In genomic region chr2:135829420-135829983, GRCh38 we compare ENCODE assay signal across 24 cellular contexts. TPM values are rescaled to one million over a fixed set of nuclear protein-coding genes. Genes with fewer than 3 reads are reported as not detected.
A peak's percentile ranks its signal among the peaks of the same experiment; 100 is the strongest.
DNase-seq lines count a peak whose midpoint lies in the region; TF ChIP-seq lines count a peak whose summit lies in the region.
"Had no signal": no experiment of that assay in that cellular context is flagged by ENCODE, and none has a peak within 500 bp of the region (broad histone marks: within the 10 kb centered on the region; RNA-seq: fewer than 3 reads in every experiment).

No MANE protein-coding gene starts in this region.

- DNase-seq in DMS 273 (lab: John Stamatoyannopoulos, UW; ENCODE audit: unreplicated experiment) (peak; percentile 31), DMS 273 treated with DMSO at 0.1 percent for 48 hours (lab: John Stamatoyannopoulos, UW) (no peak), NCI-H1930 (lab: John Stamatoyannopoulos, UW) (peak; percentile 5 to 31), NCI-H69 (lab: John Stamatoyannopoulos, UW) (peak; percentile 92), left kidney (ENCODE audit: low read depth, low spot score) (peak; percentile 20), testis (no peak), thyroid gland (no peak), KBM-7 (no peak)
- DNase-seq: activated B cell treated with CpG ODN at 0.5 μM for 24 hours; activated CD4-positive, alpha-beta memory T cell treated with anti-CD3 and anti-CD28 coated beads, Interleukin-2, amount 10 ng/mL, durations not matched to agents 7 days and 5 days; activated gamma-delta T cell; activated naive CD8-positive, alpha-beta T cell treated with anti-CD3 and anti-CD28 coated beads, Interleukin-2, amount 50 U/mL, for 24 hours; activated T-cell treated with anti-CD3 and anti-CD28 coated beads for 4 hours; body of pancreas; effector CD4-positive, alpha-beta T cell; islet precursor cell; right cardiac atrium; stimulated activated naive CD8-positive, alpha-beta T cell treated with anti-CD3 and anti-CD28 coated beads, Interleukin-15, amount 100 ng/mL, for 72 hours; T1000; transverse colon had no signal

- TF ChIP-seq CTCF in testis (IDR thresholded peaks at IDR 0.05) (no peak), thyroid gland (IDR thresholded peaks at IDR 0.05) (no peak)

- H3K27ac ChIP-seq in testis (no peak overlapping the region), thyroid gland (no peak overlapping the region)
- H3K27ac ChIP-seq: 22Rv1, body of pancreas, parathyroid adenoma, transverse colon had no signal

- intact Hi-C loops in testis (cut with DNase I; ENCODE audit: low total_unique reads): no loop called here
- intact Hi-C loops in thyroid gland (cut with DNase I): no loop called here

- no peaks in the 10 kb centered on the region for H3K9me3 ChIP-seq in testis
- no peaks in the 10 kb centered on the region for H3K9me3 ChIP-seq in thyroid gland
- H3K9me3 ChIP-seq: body of pancreas, transverse colon had no signal

- in situ Hi-C loops in KBM-7 (cut with MboI; ENCODE audit: low pct_unique_long_range_greater_than_20kb, low sequenced_read_pairs): no loop called here

- H3K4me3 ChIP-seq in testis (no peak overlapping the region), thyroid gland (replicated peaks in 1 of 3) (no peak overlapping the region)
- H3K4me3 ChIP-seq: body of pancreas, transverse colon had no signal

- 87 to 90% methylated on average over 11 of the region's 11 CpGs for WGBS in testis, 2 donors
- WGBS in thyroid gland, 2 donors: 73 to 82% methylated on average over 11 of the region's 11 CpGs

- H3K36me3 ChIP-seq in testis (ENCODE audit: low read depth, missing control alignments) (no peaks in the 10 kb centered on the region), thyroid gland (no peaks in the 10 kb centered on the region)
- H3K36me3 ChIP-seq: transverse colon had no signal

- H3K4me1 ChIP-seq in testis (no peaks in the 10 kb centered on the region), thyroid gland (no peaks in the 10 kb centered on the region)
- H3K4me1 ChIP-seq: body of pancreas, parathyroid adenoma had no signal

- H3K27me3 ChIP-seq in testis (no peaks in the 10 kb centered on the region), thyroid gland (no peaks in the 10 kb centered on the region)
- H3K27me3 ChIP-seq: body of pancreas, transverse colon had no signal

- no peak for TF ChIP-seq POLR2A in testis (IDR thresholded peaks at IDR 0.05)
- no peak for TF ChIP-seq POLR2A in thyroid gland (IDR thresholded peaks at IDR 0.05)

RNA-seq across cellular contexts. Expression of gene LCT, which starts 7.5 kb away (rescaled TPM):
- under 1 TPM; 0.47 to 0.62 TPM for total RNA-seq in testis
- 0.22 TPM for polyA plus RNA-seq in testis (ENCODE audit: insufficient read depth, low read depth, low replicate concordance)
- under 1 TPM in 1 of 4 donors, not detected in 3; 0.24 TPM for total RNA-seq in thyroid gland
- total RNA-seq: activated B cell treated with CpG ODN at 0.5 μM for 24 hours, body of pancreas, chondrocyte, frontal cortex, right cardiac atrium had no signal
- polyA plus RNA-seq: right cardiac atrium had no signal

RNA-seq across cellular contexts. Expression of gene MCM6, which starts 46.7 kb away (rescaled TPM):
- total RNA-seq in testis (10 to 100 TPM; 26.7 to 32.3 TPM), thyroid gland (1 to 10 TPM; 5.9 to 9.5 (median 7.1) TPM)
- 24.6 TPM for polyA plus RNA-seq in testis (ENCODE audit: insufficient read depth, low read depth, low replicate concordance)

Comparison
In these comparisons a context has a peak if more than half of its experiments do, and no peak if none do; other contexts are left out.
1. DNase-seq: peak in DMS 273 (single experiment), NCI-H1930 (2 of 2), NCI-H69 (single experiment) and left kidney (single experiment); none in DMS 273 treated with DMSO at 0.1 percent for 48 hours (single experiment), testis (single experiment), thyroid gland (0 of 2) and KBM-7 (single experiment).